ENCODE assay signal across 18 cellular contexts in the genomic region with DNA sequence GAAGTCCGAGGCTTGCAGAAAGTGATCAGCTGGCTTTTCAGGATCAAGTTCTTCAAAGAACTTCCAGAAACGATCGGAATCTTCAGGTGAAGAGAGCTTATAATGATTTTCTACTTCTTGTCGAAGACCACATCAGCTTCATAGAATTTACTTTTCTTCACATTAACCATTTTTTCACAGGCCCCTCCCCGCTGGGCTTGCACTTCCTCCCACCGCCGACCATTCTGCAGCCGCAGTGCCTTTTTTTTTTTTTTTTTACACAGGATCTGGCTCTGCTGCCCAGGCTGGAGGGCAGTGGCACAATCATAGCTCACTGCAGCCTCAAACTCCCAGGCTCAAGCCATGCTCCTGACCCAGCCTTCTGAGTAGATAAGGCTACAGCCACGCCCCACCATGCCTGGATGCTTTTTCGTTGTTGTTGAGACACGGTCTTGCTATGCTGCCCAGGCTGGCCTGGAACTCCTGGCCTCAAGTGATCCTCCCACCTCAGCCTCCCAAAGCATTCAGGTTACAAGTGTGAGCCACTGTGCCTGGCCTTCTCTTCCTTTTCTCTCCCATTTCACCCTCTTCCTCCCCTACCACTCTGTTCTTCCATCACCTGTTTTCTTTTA. TPM values are rescaled to one million over a fixed set of nuclear protein-coding genes. Genes with fewer than 3 reads are reported as not detected.
DNase-seq lines count a peak whose midpoint lies in the region; ATAC-seq and TF ChIP-seq lines count a peak whose summit lies in the region.
"Had no signal": no experiment of that assay in that cellular context is flagged by ENCODE, and none has a peak within 500 bp of the region (broad histone marks: within the 10 kb centered on the region; RNA-seq: fewer than 3 reads in every experiment).

No MANE protein-coding gene starts in this region.

- CTCF ChIA-PET in HEK293 (lab: Yijun Ruan, JAX): no interaction called here
- CTCF ChIA-PET in WTC11 (lab: Charles Lee): interaction anchor here (0.7 kb wide), 2 partner anchors 34 to 122 kb away, joined by 3 read pairs; a partner anchor contains a TSS

- ATAC-seq in CD4-positive, CD25-positive, alpha-beta regulatory T cell (ENCODE audit: low read depth in 2 of 2): no peak
- no peak for ATAC-seq in WTC11
- no peak for ATAC-seq in left lobe of liver
- ATAC-seq in HG02588 (IDR thresholded peaks at IDR 0.05; ENCODE audit: unreplicated experiment): no peak
- ATAC-seq in GM19455 (IDR thresholded peaks at IDR 0.05; ENCODE audit: unreplicated experiment): no peak
- no peak for ATAC-seq in upper lobe of right lung
- ATAC-seq: A549 had no signal

- no peak overlapping the region for H3K4me3 ChIP-seq in CD4-positive, CD25-positive, alpha-beta regulatory T cell (ENCODE audit: low read depth, low read length)
- H3K4me3 ChIP-seq in HEK293 (ENCODE audit: low read depth, low read length) (no peak overlapping the region), upper lobe of right lung (no peak overlapping the region)
- H3K4me3 ChIP-seq: A549; BLaER1 treated with 17β-estradiol and CSF1 and Interleukin-3, amounts not matched to agents 10 nM and 100 nM; MG63 had no signal

- intact Hi-C loops in upper lobe of right lung (cut with DNase I): no loop called here

- peaks cover 0 to 18% (median 5%) of the 10 kb centered on the region in 4 donors for H3K4me1 Mint-ChIP-seq in CD4-positive, CD25-positive, alpha-beta regulatory T cell
- H3K4me1 Mint-ChIP-seq in WTC11: peaks cover 73% of the 10 kb centered on the region

- peak overlapping the region in 2 of 3 donors; percentile 58 to 68 for H3K27ac Mint-ChIP-seq in CD4-positive, CD25-positive, alpha-beta regulatory T cell
- peak overlapping the region; percentile 87 for H3K27ac Mint-ChIP-seq in WTC11

- POLR2A ChIA-PET in HEK293 (lab: Yijun Ruan, JAX): no interaction called here
- POLR2A ChIA-PET in WTC11 (lab: Charles Lee): interaction anchor here (0.7 kb wide), 1 partner anchor 242 kb away, joined by 6 read pairs; no protein-coding TSS in a partner anchor

- TF ChIP-seq CTCF in HEK293 (tag by site-specific recombination; IDR thresholded peaks at IDR 0.05) (no peak), WTC11 (IDR thresholded peaks at IDR 0.05) (no peak), upper lobe of right lung (IDR thresholded peaks at IDR 0.05) (no peak)

- H3K9me3 Mint-ChIP-seq in CD4-positive, CD25-positive, alpha-beta regulatory T cell: no peaks in the 10 kb centered on the region
- H3K9me3 Mint-ChIP-seq in WTC11: no peaks in the 10 kb centered on the region

- peaks cover 9% of the 10 kb centered on the region for H3K4me1 ChIP-seq in CD4-positive, CD25-positive, alpha-beta regulatory T cell (ENCODE audit: control insufficient read depth, insufficient read depth, low read length, poor library complexity, severe bottlenecking)
- H3K4me1 ChIP-seq in HEK293 (ENCODE audit: control insufficient read depth, insufficient read depth, low read length) (no peaks in the 10 kb centered on the region; the same call in 1 of the 2 replicates), upper lobe of right lung (peaks cover 9% of the 10 kb centered on the region)

- no peaks in the 10 kb centered on the region for H3K36me3 ChIP-seq in CD4-positive, CD25-positive, alpha-beta regulatory T cell (ENCODE audit: control insufficient read depth, insufficient read depth, low read length)
- H3K36me3 ChIP-seq in HEK293 (ENCODE audit: control insufficient read depth in 2 of 2, insufficient read depth in 1 of 2, low read length in 2 of 2) (no peaks in the 10 kb centered on the region), upper lobe of right lung (no peaks in the 10 kb centered on the region)
- H3K36me3 ChIP-seq: BLaER1 treated with 17β-estradiol and CSF1 and Interleukin-3, amounts not matched to agents 10 nM and 100 nM; MG63 had no signal

- no peaks in the 10 kb centered on the region for H3K27me3 ChIP-seq in CD4-positive, CD25-positive, alpha-beta regulatory T cell (ENCODE audit: control insufficient read depth, insufficient read depth, low read length)
- H3K27me3 ChIP-seq in upper lobe of right lung: no peaks in the 10 kb centered on the region
- H3K27me3 ChIP-seq: BLaER1 treated with 17β-estradiol and CSF1 and Interleukin-3, amounts not matched to agents 10 nM and 100 nM had no signal

- H3K4me3 Mint-ChIP-seq in CD4-positive, CD25-positive, alpha-beta regulatory T cell: no peak overlapping the region
- H3K4me3 Mint-ChIP-seq in WTC11: no peak overlapping the region

- H3K9me3 ChIP-seq in CD4-positive, CD25-positive, alpha-beta regulatory T cell (ENCODE audit: control insufficient read depth in 2 of 2, low read length in 2 of 2): no peaks in the 10 kb centered on the region
- no peaks in the 10 kb centered on the region for H3K9me3 ChIP-seq in HEK293 (ENCODE audit: control insufficient read depth, insufficient read depth, low read depth, low read length)
- no peaks in the 10 kb centered on the region for H3K9me3 ChIP-seq in upper lobe of right lung
- H3K9me3 ChIP-seq: A549, MG63 had no signal

- peaks cover 29% of the 10 kb centered on the region for H3K27me3 Mint-ChIP-seq in CD4-positive, CD25-positive, alpha-beta regulatory T cell
- H3K27me3 Mint-ChIP-seq in WTC11 (ENCODE audit: low read depth): no peaks in the 10 kb centered on the region; the same call in 1 of the 2 replicates

- no peaks in the 10 kb centered on the region for H3K36me3 Mint-ChIP-seq in CD4-positive, CD25-positive, alpha-beta regulatory T cell
- H3K36me3 Mint-ChIP-seq in WTC11: no peaks in the 10 kb centered on the region

- DNase-seq in CD4-positive, CD25-positive, alpha-beta regulatory T cell: no peak
- no peak for DNase-seq in WTC11 (ENCODE audit: low spot score)
- DNase-seq in left lobe of liver (ENCODE audit: low spot score): peak; percentile 27
- no peak for DNase-seq in Kasumi-1 (lab: John Stamatoyannopoulos, UW)
- no peak for DNase-seq in upper lobe of right lung
- DNase-seq: COR-L47, GF-D8, MG63, NCI-H1105, NCI-H1694 treated with DMSO at 0.1 percent for 48 hours, NCI-H446 treated with DMSO at 0.1 percent for 48 hours, NCI-H748 treated with DMSO at 0.1 percent for 48 hours, SW 1271 had no signal

- H3K27ac ChIP-seq in CD4-positive, CD25-positive, alpha-beta regulatory T cell (ENCODE audit: insufficient read depth, low read length, poor library complexity, severe bottlenecking): no peak overlapping the region
- H3K27ac ChIP-seq in HEK293 (ENCODE audit: extremely low read depth, low read depth, low read length): no peak overlapping the region
- no peak overlapping the region for H3K27ac ChIP-seq in upper lobe of right lung
- H3K27ac ChIP-seq: A549; BLaER1 treated with 17β-estradiol and CSF1 and Interleukin-3, amounts not matched to agents 10 nM and 100 nM had no signal

TF ChIP-seq in HEK293, 187 proteins besides CTCF, POLR2A, EP300 and RAD21:
- TF ChIP-seq ZNF121 (tag by site-specific recombination; IDR thresholded peaks at IDR 0.05): 0 out of 2 replicates have a peak, but pooled peaks have one; percentile 59
- TF ChIP-seq ZNF544 (tag by site-specific recombination; IDR thresholded peaks at IDR 0.05): no peak

TF ChIP-seq in WTC11, 78 proteins besides CTCF, POLR2A, EP300 and RAD21:
- peak; percentile 100 for TF ChIP-seq ZNF121 (CRISPR knock-in tag; IDR thresholded peaks at IDR 0.05)
- no peak for TF ChIP-seq SP1 (CRISPR knock-in tag; conservative IDR thresholded peaks at IDR 0.05)

RNA-seq across cellular contexts. Expression of a gene that starts 15.4 kb away (rescaled TPM):
- 4.2 TPM for total RNA-seq in CD4-positive, CD25-positive, alpha-beta regulatory T cell
- polyA plus RNA-seq in CD4-positive, CD25-positive, alpha-beta regulatory T cell: 10 to 100 TPM in 1 of 4 donors, 1 to 10 TPM in 3; 3.5 to 10.9 (median 6.8) TPM
- total RNA-seq in WTC11 (2021): 56.2 to 61.0 TPM (median 58.5 TPM) in 3 replicates
- total RNA-seq in left lobe of liver: 102 TPM
- total RNA-seq in upper lobe of right lung: 109 TPM

Comparison
In these comparisons a context has a peak if more than half of its experiments do, and no peak if none do; other contexts are left out.
1. RNA of a gene that starts 15.4 kb away (total RNA-seq): 109 TPM in upper lobe of right lung (single experiment), 102 TPM in left lobe of liver (single experiment) and 56.2 to 61.0 TPM in WTC11; 4.2 TPM in CD4-positive, CD25-positive, alpha-beta regulatory T cell (single experiment); every median in the first group is over 10 times any median in the second.